In genomic region chr2:202912824-202913223, GRCh38 we compare ENCODE assay signal across 8 cellular contexts. TPM values are rescaled to one million over a fixed set of nuclear protein-coding genes. Genes with fewer than 3 reads are reported as not detected.
DNase-seq lines count a peak whose midpoint lies in the region; ATAC-seq and TF ChIP-seq lines count a peak whose summit lies in the region.
"Not testable (repeated sequence)": the region's sequence is repeated elsewhere in the genome, so short reads cannot be mapped to it uniquely, and the experiment has no call there.

No MANE protein-coding gene starts in this region.

- TF ChIP-seq CTCF in AG10803 (conservative IDR thresholded peaks at IDR 0.05; ENCODE audit: low read length); OCI-LY1 (IDR thresholded peaks at IDR 0.05; ENCODE audit: low read length); spleen (IDR thresholded peaks at IDR 0.05 in 8 of 11, conservative IDR thresholded peaks at IDR 0.05 in 3 of 11): not testable (repeated sequence)

- not testable (repeated sequence) for H3K9me3 ChIP-seq in OCI-LY1 (ENCODE audit: low read length); naive thymus-derived CD4-positive, alpha-beta T cell (ENCODE audit: control insufficient read depth in 2 of 3, low read length in 3 of 3); spleen

- H3K36me3 Mint-ChIP-seq in activated T-helper 1 cell treated with anti-CD3 and anti-CD28 coated beads, Interleukin-12 subunit alpha, Interleukin-12 subunit beta, Interleukin-2, Interleukin-4 antibody, amounts not matched to agents 30 ng/mL and 10 ng/mL and 1 ng/mL, durations not matched to agents 14 hours and 24 hours and 36 hours (ENCODE audit: low read depth); dendritic cell treated with granulocyte-macrophage colony-stimulating factor and Interleukin-4, amounts not matched to agents 40 ng/mL and 50 ng/mL, for 4 days (ENCODE audit: low read depth); naive thymus-derived CD4-positive, alpha-beta T cell: not testable (repeated sequence)

- 5 to 8% (median 7%) methylated on average over 6 to 8 of the region's 8 CpGs for WGBS in spleen, 5 donors

- H3K36me3 ChIP-seq in H7 (replicated peaks; ENCODE audit: control insufficient read depth, insufficient read depth, low read length); OCI-LY1 (ENCODE audit: insufficient read depth, low read length); naive thymus-derived CD4-positive, alpha-beta T cell (ENCODE audit: control insufficient read depth in 2 of 3, insufficient read depth in 3 of 3, low read length in 3 of 3); spleen: not testable (repeated sequence)

- not testable (repeated sequence) for ATAC-seq in naive thymus-derived CD4-positive, alpha-beta T cell

- H3K27ac Mint-ChIP-seq in activated T-helper 1 cell treated with anti-CD3 and anti-CD28 coated beads, Interleukin-12 subunit alpha, Interleukin-12 subunit beta, Interleukin-2, Interleukin-4 antibody, amounts not matched to agents 30 ng/mL and 10 ng/mL and 1 ng/mL, durations not matched to agents 14 hours and 24 hours and 36 hours: peak overlapping the region; percentile 92
- peak overlapping the region; percentile 87 for H3K27ac Mint-ChIP-seq in dendritic cell treated with granulocyte-macrophage colony-stimulating factor and Interleukin-4, amounts not matched to agents 40 ng/mL and 50 ng/mL, for 4 days
- H3K27ac Mint-ChIP-seq in naive thymus-derived CD4-positive, alpha-beta T cell: peak overlapping the region; percentile 81 to 95 (median 90)

- H3K27ac ChIP-seq in OCI-LY1 (ENCODE audit: low read depth, low read length, poor library complexity, severe bottlenecking): not testable (repeated sequence)
- peak overlapping the region; percentile 79 for H3K27ac ChIP-seq in naive thymus-derived CD4-positive, alpha-beta T cell (ENCODE audit: low read depth, low read length)
- H3K27ac ChIP-seq in spleen: peak overlapping the region in 7 of 8 donors; percentile 81 to 96 (median 93)

- H4K20me1 ChIP-seq in OCI-LY1 (ENCODE audit: insufficient read depth, low read length): not testable (repeated sequence)

- H3K4me1 Mint-ChIP-seq in activated T-helper 1 cell treated with anti-CD3 and anti-CD28 coated beads, Interleukin-12 subunit alpha, Interleukin-12 subunit beta, Interleukin-2, Interleukin-4 antibody, amounts not matched to agents 30 ng/mL and 10 ng/mL and 1 ng/mL, durations not matched to agents 14 hours and 24 hours and 36 hours (ENCODE audit: low read depth): peaks cover 30% of the 10 kb centered on the region
- peaks cover 23% of the 10 kb centered on the region for H3K4me1 Mint-ChIP-seq in dendritic cell treated with granulocyte-macrophage colony-stimulating factor and Interleukin-4, amounts not matched to agents 40 ng/mL and 50 ng/mL, for 4 days (ENCODE audit: low read depth)
- H3K4me1 Mint-ChIP-seq in naive thymus-derived CD4-positive, alpha-beta T cell: peaks cover 22 to 44% (median 35%) of the 10 kb centered on the region in 7 donors

- not testable (repeated sequence) for H3K27me3 Mint-ChIP-seq in activated T-helper 1 cell treated with anti-CD3 and anti-CD28 coated beads, Interleukin-12 subunit alpha, Interleukin-12 subunit beta, Interleukin-2, Interleukin-4 antibody, amounts not matched to agents 30 ng/mL and 10 ng/mL and 1 ng/mL, durations not matched to agents 14 hours and 24 hours and 36 hours (ENCODE audit: insufficient read depth); dendritic cell treated with granulocyte-macrophage colony-stimulating factor and Interleukin-4, amounts not matched to agents 40 ng/mL and 50 ng/mL, for 4 days; naive thymus-derived CD4-positive, alpha-beta T cell

- peak overlapping the region; percentile 79 for H3K9ac ChIP-seq in OCI-LY1 (ENCODE audit: low read length)

- not testable (repeated sequence) for H3K27me3 ChIP-seq in H7 (ENCODE audit: control insufficient read depth, insufficient read depth, low read length); OCI-LY1 (ENCODE audit: insufficient read depth, low read length); naive thymus-derived CD4-positive, alpha-beta T cell (ENCODE audit: control insufficient read depth in 2 of 2, insufficient read depth in 2 of 2, low read length in 2 of 2); spleen (replicated peaks in 1 of 7)

- H3K9me2 ChIP-seq in OCI-LY1 (ENCODE audit: low read depth, low read length): not testable (repeated sequence)

- H3K4me3 Mint-ChIP-seq in activated T-helper 1 cell treated with anti-CD3 and anti-CD28 coated beads, Interleukin-12 subunit alpha, Interleukin-12 subunit beta, Interleukin-2, Interleukin-4 antibody, amounts not matched to agents 30 ng/mL and 10 ng/mL and 1 ng/mL, durations not matched to agents 14 hours and 24 hours and 36 hours: peak overlapping the region; percentile 89
- H3K4me3 Mint-ChIP-seq in dendritic cell treated with granulocyte-macrophage colony-stimulating factor and Interleukin-4, amounts not matched to agents 40 ng/mL and 50 ng/mL, for 4 days: peak overlapping the region; percentile 76
- peak overlapping the region; percentile 79 to 99 (median 91) for H3K4me3 Mint-ChIP-seq in naive thymus-derived CD4-positive, alpha-beta T cell

- H3F3A ChIP-seq in OCI-LY1 (ENCODE audit: insufficient read depth, low read length): not testable (repeated sequence)

- POLR2A ChIA-PET in naive thymus-derived CD4-positive, alpha-beta T cell (lab: Charles Lee): not testable (repeated sequence)

- intact Hi-C loops in activated T-helper 1 cell treated with anti-CD3 and anti-CD28 coated beads, Interleukin-12 subunit alpha, Interleukin-12 subunit beta, Interleukin-2, Interleukin-4 antibody, amounts not matched to agents 30 ng/mL and 10 ng/mL and 1 ng/mL, durations not matched to agents 14 hours and 24 hours and 36 hours (cut with micrococcal nuclease): loop anchor here (5.0 to 10.0 kb wide), 3 partner anchors 542 to 1131 kb away; partner anchors contain the start of genes ALS2 and NOP58
- intact Hi-C loops in dendritic cell treated with granulocyte-macrophage colony-stimulating factor and Interleukin-4, amounts not matched to agents 40 ng/mL and 50 ng/mL, for 4 days (cut with micrococcal nuclease): loop anchor here (5.0 kb wide), 4 partner anchors 41 to 536 kb away; partner anchors contain the start of genes BMPR2, CYP20A1 and ICA1L
- intact Hi-C loops in naive thymus-derived CD4-positive, alpha-beta T cell (cut with micrococcal nuclease): loop anchor here (1.0 to 10.0 kb wide), 9 partner anchors 414 to 1841 kb away; partner anchors contain the start of genes BMPR2 (in 2 of the 2), ABI2 (in 1 of the 2), ALS2 (in 1 of the 2) and HYCC2 (in 1 of the 2)
- intact Hi-C loops in spleen (cut with DNase I; ENCODE audit: low total_unique reads): not testable (repeated sequence)

- CTCF ChIA-PET in naive thymus-derived CD4-positive, alpha-beta T cell (lab: Charles Lee): not testable (repeated sequence)

- TF ChIP-seq POLR2A in spleen (IDR thresholded peaks at IDR 0.05): not testable (repeated sequence)

- H3K4me2 ChIP-seq in OCI-LY1 (ENCODE audit: low read length): peak overlapping the region; percentile 90

- peaks cover 35% of the 10 kb centered on the region for H3K79me2 ChIP-seq in OCI-LY1 (ENCODE audit: insufficient read depth, low read length)

- H3K4me3 ChIP-seq in AG10803 (ENCODE audit: low read length) (peak overlapping the region; percentile 59), H7 (ENCODE audit: insufficient read depth, low read depth, low read length) (peak overlapping the region; percentile 45), OCI-LY1 (ENCODE audit: low read depth, low read length, poor library complexity, severe bottlenecking) (peak overlapping the region; percentile 98), iPS-11a (ENCODE audit: low read depth, low read length) (peak overlapping the region; percentile 21), spleen (peak overlapping the region; percentile 65 to 92 (median 76))
- H3K4me3 ChIP-seq in naive thymus-derived CD4-positive, alpha-beta T cell (ENCODE audit: low read length): peak overlapping the region; percentile 46

- not testable (repeated sequence) for H3K9me3 Mint-ChIP-seq in activated T-helper 1 cell treated with anti-CD3 and anti-CD28 coated beads, Interleukin-12 subunit alpha, Interleukin-12 subunit beta, Interleukin-2, Interleukin-4 antibody, amounts not matched to agents 30 ng/mL and 10 ng/mL and 1 ng/mL, durations not matched to agents 14 hours and 24 hours and 36 hours; dendritic cell treated with granulocyte-macrophage colony-stimulating factor and Interleukin-4, amounts not matched to agents 40 ng/mL and 50 ng/mL, for 4 days; naive thymus-derived CD4-positive, alpha-beta T cell

- not testable (repeated sequence) for H2AFZ ChIP-seq in OCI-LY1 (ENCODE audit: low read length)

- DNase-seq in AG10803 (ENCODE audit: low read depth); H7; activated T-helper 1 cell treated with anti-CD3 and anti-CD28 coated beads, Interleukin-12 subunit alpha, Interleukin-12 subunit beta, Interleukin-2, Interleukin-4 antibody, amounts not matched to agents 30 ng/mL and 10 ng/mL and 1 ng/mL, durations not matched to agents 14 hours and 24 hours and 36 hours (ENCODE audit: low spot score); spleen: not testable (repeated sequence)
- peak in 6 of 9 donors; percentile 2 to 16 (median 7) for DNase-seq in naive thymus-derived CD4-positive, alpha-beta T cell

- H3K4me1 ChIP-seq in OCI-LY1 (ENCODE audit: insufficient read depth, low read length, severe bottlenecking): peaks cover 36% of the 10 kb centered on the region
- peaks cover 4 to 11% of the 10 kb centered on the region in 2 donors for H3K4me1 ChIP-seq in naive thymus-derived CD4-positive, alpha-beta T cell (ENCODE audit: control insufficient read depth in 2 of 2, insufficient read depth in 2 of 2, low read length in 2 of 2)
- peaks cover 11 to 40% (median 32%) of the 10 kb centered on the region in 6 donors for H3K4me1 ChIP-seq in spleen

RNA-seq across cellular contexts. Expression of gene CARF, which starts 0.7 kb away (rescaled TPM):
- total RNA-seq in H7 (2014; rRNA removed; shearing (Covaris generic)): 1.9 and 6.1 TPM in 2 replicates
- 3.6 and 4.3 TPM in 2 replicates for total RNA-seq in activated T-helper 1 cell treated with anti-CD3 and anti-CD28 coated beads, Interleukin-12 subunit alpha, Interleukin-12 subunit beta, Interleukin-2, Interleukin-4 antibody, amounts not matched to agents 30 ng/mL and 10 ng/mL and 1 ng/mL, durations not matched to agents 14 hours and 24 hours and 36 hours
- total RNA-seq in naive thymus-derived CD4-positive, alpha-beta T cell: 10 to 100 TPM; 10.2 to 31.2 (median 15.4) TPM
- polyA plus RNA-seq in naive thymus-derived CD4-positive, alpha-beta T cell: 1 to 10 TPM; 4.8 to 5.4 TPM
- 10 to 100 TPM in 6 of 7 donors, 1 to 10 TPM in 1; 9.6 to 21.7 (median 16.7) TPM for total RNA-seq in spleen
- 1 to 10 TPM; 2.9 to 3.2 (median 3.0) TPM for polyA plus RNA-seq in spleen

RNA-seq across cellular contexts. Expression of gene WDR12, which starts 1.4 kb away (rescaled TPM):
- total RNA-seq in H7 (2014; rRNA removed; shearing (Covaris generic)): 123 and 130 TPM in 2 replicates
- total RNA-seq in activated T-helper 1 cell treated with anti-CD3 and anti-CD28 coated beads, Interleukin-12 subunit alpha, Interleukin-12 subunit beta, Interleukin-2, Interleukin-4 antibody, amounts not matched to agents 30 ng/mL and 10 ng/mL and 1 ng/mL, durations not matched to agents 14 hours and 24 hours and 36 hours: 149 and 165 TPM in 2 replicates
- total RNA-seq in naive thymus-derived CD4-positive, alpha-beta T cell: 10 to 100 TPM; 17.2 to 50.4 (median 20.8) TPM
- polyA plus RNA-seq in naive thymus-derived CD4-positive, alpha-beta T cell: 10 to 100 TPM; 16.8 to 17.5 TPM
- total RNA-seq in spleen: 10 to 100 TPM; 17.9 to 33.1 (median 21.9) TPM
- polyA plus RNA-seq in spleen: 10 to 100 TPM; 17.2 to 18.0 (median 17.7) TPM

RNA-seq across cellular contexts. Expression of gene ICA1L, which starts 41.3 kb away (rescaled TPM):
- 0.55 and 1.2 TPM in 2 replicates for total RNA-seq in H7 (2014; rRNA removed; shearing (Covaris generic))
- total RNA-seq in activated T-helper 1 cell treated with anti-CD3 and anti-CD28 coated beads, Interleukin-12 subunit alpha, Interleukin-12 subunit beta, Interleukin-2, Interleukin-4 antibody, amounts not matched to agents 30 ng/mL and 10 ng/mL and 1 ng/mL, durations not matched to agents 14 hours and 24 hours and 36 hours: 5.4 and 5.5 TPM in 2 replicates
- total RNA-seq in naive thymus-derived CD4-positive, alpha-beta T cell: 1 to 10 TPM in 4 of 5 experiments, under 1 TPM in 1; 0.65 to 4.6 (median 3.2) TPM
- polyA plus RNA-seq in naive thymus-derived CD4-positive, alpha-beta T cell: 1 to 10 TPM; 1.4 to 1.5 TPM
- 1 to 10 TPM; 1.2 to 6.7 (median 3.5) TPM for total RNA-seq in spleen
- polyA plus RNA-seq in spleen: 1 to 10 TPM in 2 of 3 donors, under 1 TPM in 1; 0.67 to 1.2 (median 1.0) TPM

Comparison
In these comparisons a context has a peak if more than half of its experiments do, and no peak if none do; other contexts are left out.
1. H3K4me3 ChIP-seq: peak in every context shown above with its lines; median percentile 98 in OCI-LY1; 76 in spleen; 59 in AG10803; 46 in naive thymus-derived CD4-positive, alpha-beta T cell; 45 in H7; 21 in iPS-11a.